In genomic region chr14:72839753-72840390, GRCh38 we compare ENCODE assay signal across 2 cellular contexts.
TF ChIP-seq lines count a peak whose summit lies in the region.

No MANE protein-coding gene starts in this region.

TF ChIP-seq in IMR-90, 13 proteins besides CTCF, POLR2A, EP300 and RAD21:
- no peak for TF ChIP-seq NFE2L2 (IDR thresholded peaks at IDR 0.05; ENCODE audit: low read depth, low read length)

TF ChIP-seq in GM23338, 12 proteins besides CTCF, POLR2A, EP300 and RAD21:
- TF ChIP-seq ZNF114 (CRISPR knock-in tag; IDR thresholded peaks at IDR 0.05) = no peak
- no peak for TF ChIP-seq POLR2AphosphoS5 (IDR thresholded peaks at IDR 0.05; ENCODE audit: low read depth)
- TF ChIP-seq EZH2phosphoT487 (IDR thresholded peaks at IDR 0.05; ENCODE audit: unreplicated experiment) = no peak
- TF ChIP-seq JUNB (IDR thresholded peaks at IDR 0.05; ENCODE audit: unreplicated experiment) = no peak
- TF ChIP-seq EZH2 (IDR thresholded peaks at IDR 0.05; ENCODE audit: low read depth, unreplicated experiment) = no peak
- TF ChIP-seq ZNF331 (CRISPR knock-in tag; IDR thresholded peaks at IDR 0.05; ENCODE audit: low read depth) = no peak
- TF ChIP-seq CREB1 (CRISPR knock-in tag; IDR thresholded peaks at IDR 0.05; ENCODE audit: low read depth) = no peak
- TF ChIP-seq, protein P1, sequence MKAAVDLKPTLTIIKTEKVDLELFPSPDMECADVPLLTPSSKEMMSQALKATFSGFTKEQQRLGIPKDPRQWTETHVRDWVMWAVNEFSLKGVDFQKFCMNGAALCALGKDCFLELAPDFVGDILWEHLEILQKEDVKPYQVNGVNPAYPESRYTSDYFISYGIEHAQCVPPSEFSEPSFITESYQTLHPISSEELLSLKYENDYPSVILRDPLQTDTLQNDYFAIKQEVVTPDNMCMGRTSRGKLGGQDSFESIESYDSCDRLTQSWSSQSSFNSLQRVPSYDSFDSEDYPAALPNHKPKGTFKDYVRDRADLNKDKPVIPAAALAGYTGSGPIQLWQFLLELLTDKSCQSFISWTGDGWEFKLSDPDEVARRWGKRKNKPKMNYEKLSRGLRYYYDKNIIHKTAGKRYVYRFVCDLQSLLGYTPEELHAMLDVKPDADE (IDR thresholded peaks at IDR 0.05) = no peak
- TF ChIP-seq STAT1 (IDR thresholded peaks at IDR 0.05; ENCODE audit: unreplicated experiment) = no peak
- TF ChIP-seq NANOG (IDR thresholded peaks at IDR 0.05; ENCODE audit: borderline replicate concordance) = no peak
- TF ChIP-seq REST (IDR thresholded peaks at IDR 0.05; ENCODE audit: unreplicated experiment) = no peak
- TF ChIP-seq, protein P2, sequence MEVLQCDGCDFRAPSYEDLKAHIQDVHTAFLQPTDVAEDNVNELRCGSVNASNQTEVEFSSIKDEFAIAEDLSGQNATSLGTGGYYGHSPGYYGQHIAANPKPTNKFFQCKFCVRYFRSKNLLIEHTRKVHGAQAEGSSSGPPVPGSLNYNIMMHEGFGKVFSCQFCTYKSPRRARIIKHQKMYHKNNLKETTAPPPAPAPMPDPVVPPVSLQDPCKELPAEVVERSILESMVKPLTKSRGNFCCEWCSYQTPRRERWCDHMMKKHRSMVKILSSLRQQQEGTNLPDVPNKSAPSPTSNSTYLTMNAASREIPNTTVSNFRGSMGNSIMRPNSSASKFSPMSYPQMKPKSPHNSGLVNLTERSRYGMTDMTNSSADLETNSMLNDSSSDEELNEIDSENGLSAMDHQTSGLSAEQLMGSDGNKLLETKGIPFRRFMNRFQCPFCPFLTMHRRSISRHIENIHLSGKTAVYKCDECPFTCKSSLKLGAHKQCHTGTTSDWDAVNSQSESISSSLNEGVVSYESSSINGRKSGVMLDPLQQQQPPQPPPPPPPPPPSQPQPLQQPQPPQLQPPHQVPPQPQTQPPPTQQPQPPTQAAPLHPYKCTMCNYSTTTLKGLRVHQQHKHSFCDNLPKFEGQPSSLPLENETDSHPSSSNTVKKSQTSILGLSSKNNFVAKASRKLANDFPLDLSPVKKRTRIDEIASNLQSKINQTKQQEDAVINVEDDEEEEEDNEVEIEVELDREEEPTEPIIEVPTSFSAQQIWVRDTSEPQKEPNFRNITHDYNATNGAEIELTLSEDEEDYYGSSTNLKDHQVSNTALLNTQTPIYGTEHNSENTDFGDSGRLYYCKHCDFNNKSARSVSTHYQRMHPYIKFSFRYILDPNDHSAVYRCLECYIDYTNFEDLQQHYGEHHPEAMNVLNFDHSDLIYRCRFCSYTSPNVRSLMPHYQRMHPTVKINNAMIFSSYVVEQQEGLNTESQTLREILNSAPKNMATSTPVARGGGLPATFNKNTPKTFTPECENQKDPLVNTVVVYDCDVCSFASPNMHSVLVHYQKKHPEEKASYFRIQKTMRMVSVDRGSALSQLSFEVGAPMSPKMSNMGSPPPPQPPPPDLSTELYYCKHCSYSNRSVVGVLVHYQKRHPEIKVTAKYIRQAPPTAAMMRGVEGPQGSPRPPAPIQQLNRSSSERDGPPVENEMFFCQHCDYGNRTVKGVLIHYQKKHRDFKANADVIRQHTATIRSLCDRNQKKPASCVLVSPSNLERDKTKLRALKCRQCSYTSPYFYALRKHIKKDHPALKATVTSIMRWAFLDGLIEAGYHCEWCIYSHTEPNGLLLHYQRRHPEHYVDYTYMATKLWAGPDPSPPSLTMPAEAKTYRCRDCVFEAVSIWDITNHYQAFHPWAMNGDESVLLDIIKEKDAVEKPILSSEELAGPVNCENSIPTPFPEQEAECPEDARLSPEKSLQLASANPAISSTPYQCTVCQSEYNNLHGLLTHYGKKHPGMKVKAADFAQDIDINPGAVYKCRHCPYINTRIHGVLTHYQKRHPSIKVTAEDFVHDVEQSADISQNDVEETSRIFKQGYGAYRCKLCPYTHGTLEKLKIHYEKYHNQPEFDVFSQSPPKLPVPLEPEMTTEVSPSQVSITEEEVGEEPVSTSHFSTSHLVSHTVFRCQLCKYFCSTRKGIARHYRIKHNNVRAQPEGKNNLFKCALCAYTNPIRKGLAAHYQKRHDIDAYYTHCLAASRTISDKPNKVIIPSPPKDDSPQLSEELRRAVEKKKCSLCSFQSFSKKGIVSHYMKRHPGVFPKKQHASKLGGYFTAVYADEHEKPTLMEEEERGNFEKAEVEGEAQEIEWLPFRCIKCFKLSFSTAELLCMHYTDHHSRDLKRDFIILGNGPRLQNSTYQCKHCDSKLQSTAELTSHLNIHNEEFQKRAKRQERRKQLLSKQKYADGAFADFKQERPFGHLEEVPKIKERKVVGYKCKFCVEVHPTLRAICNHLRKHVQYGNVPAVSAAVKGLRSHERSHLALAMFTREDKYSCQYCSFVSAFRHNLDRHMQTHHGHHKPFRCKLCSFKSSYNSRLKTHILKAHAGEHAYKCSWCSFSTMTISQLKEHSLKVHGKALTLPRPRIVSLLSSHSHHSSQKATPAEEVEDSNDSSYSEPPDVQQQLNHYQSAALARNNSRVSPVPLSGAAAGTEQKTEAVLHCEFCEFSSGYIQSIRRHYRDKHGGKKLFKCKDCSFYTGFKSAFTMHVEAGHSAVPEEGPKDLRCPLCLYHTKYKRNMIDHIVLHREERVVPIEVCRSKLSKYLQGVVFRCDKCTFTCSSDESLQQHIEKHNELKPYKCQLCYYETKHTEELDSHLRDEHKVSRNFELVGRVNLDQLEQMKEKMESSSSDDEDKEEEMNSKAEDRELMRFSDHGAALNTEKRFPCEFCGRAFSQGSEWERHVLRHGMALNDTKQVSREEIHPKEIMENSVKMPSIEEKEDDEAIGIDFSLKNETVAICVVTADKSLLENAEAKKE (CRISPR knock-in tag; IDR thresholded peaks at IDR 0.05) = no peak
